21 cellular contexts compared by ENCODE assay signal in the genomic region with DNA sequence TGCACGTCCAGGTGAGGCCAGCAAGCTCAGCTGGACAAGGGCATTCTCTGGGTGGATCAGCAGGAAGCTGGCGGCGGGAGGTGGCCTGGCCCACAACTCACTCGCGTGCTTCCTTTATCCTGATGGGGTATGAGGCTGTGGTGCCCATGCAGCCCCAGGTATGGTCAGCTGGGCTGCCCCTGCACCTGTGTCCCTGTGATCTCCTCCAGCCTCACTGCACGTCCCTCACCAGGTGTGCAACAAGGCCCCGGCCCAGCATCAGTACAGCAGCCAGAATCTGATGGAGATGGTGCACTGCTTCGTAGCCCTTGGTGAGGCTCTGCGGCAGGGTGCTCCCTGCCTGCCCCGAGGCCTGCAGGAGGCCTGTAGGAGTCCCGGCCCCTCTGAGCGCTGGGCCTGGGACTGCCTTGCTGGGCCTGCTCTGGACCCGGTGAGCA. TPM values are rescaled to one million over a fixed set of nuclear protein-coding genes. Genes with fewer than 3 reads are reported as not detected.
"Had no signal": no experiment of that assay in that cellular context is flagged by ENCODE, and none has a peak within 500 bp of the region (broad histone marks: within the 10 kb centered on the region; RNA-seq: fewer than 3 reads in every experiment).

No MANE protein-coding gene starts in this region.

- H3K27me3 ChIP-seq: pancreas, transverse colon had no signal

- H3K27ac ChIP-seq: dorsolateral prefrontal cortex, gastroesophageal sphincter, pancreas, transverse colon had no signal

- DNase-seq: activated B cell treated with CpG ODN at 0.5 μM for 24 hours; activated CD4-positive, alpha-beta T cell treated with anti-CD3 and anti-CD28 coated beads, Interleukin-2, amount 10 ng/mL, durations not matched to agents 7 days and 5 days; activated naive CD4-positive, alpha-beta T cell treated with anti-CD3 and anti-CD28 coated beads, Interleukin-2, amount 50 U/mL, for 16 hours; activated T-cell treated with anti-CD3 and anti-CD28 coated beads, Interleukin-2, amount 50 U/mL, for 24 hours; dorsolateral prefrontal cortex; kidney glomerular epithelial cell; left ventricle myocardium superior; mesendoderm; stimulated activated CD4-positive, alpha-beta T cell treated with anti-CD3 and anti-CD28 coated beads, Interleukin-15, amount 100 ng/mL, for 24 hours; stimulated activated CD4-positive, alpha-beta T cell treated with anti-CD3 and anti-CD28 coated beads, Interleukin-4, amount 100 ng/mL, for 1 hour; stimulated activated naive CD4-positive, alpha-beta T cell; substantia nigra; transverse colon had no signal

- H3K36me3 ChIP-seq: gastroesophageal sphincter, pancreas, transverse colon had no signal

- ATAC-seq: gastroesophageal sphincter, left ventricle myocardium superior, pancreas had no signal

- H3K4me3 ChIP-seq: dorsolateral prefrontal cortex, gastroesophageal sphincter, pancreas, transverse colon had no signal

- H3K9me3 ChIP-seq: gastroesophageal sphincter, pancreas, transverse colon had no signal

- H3K4me1 ChIP-seq: gastroesophageal sphincter, pancreas, transverse colon had no signal

RNA-seq across cellular contexts. Expression of gene MROH2A, which starts 17.6 kb away (rescaled TPM):
- total RNA-seq: activated B cell treated with CpG ODN at 0.5 μM for 24 hours; activated CD4-positive, alpha-beta T cell treated with anti-CD3 and anti-CD28 coated beads, Interleukin-2, amount 10 ng/mL, durations not matched to agents 7 days and 5 days; astrocyte; bronchial epithelial cell; cerebellum; gastroesophageal sphincter; left ventricle myocardium superior; pancreas; skeletal muscle tissue had no signal
- polyA plus RNA-seq: neural cell, pancreas had no signal

RNA-seq across cellular contexts. Expression of gene UGT1A1, which starts 35.7 kb away (rescaled TPM):
- total RNA-seq: activated B cell treated with CpG ODN at 0.5 μM for 24 hours; activated CD4-positive, alpha-beta T cell treated with anti-CD3 and anti-CD28 coated beads, Interleukin-2, amount 10 ng/mL, durations not matched to agents 7 days and 5 days; astrocyte; cerebellum; dorsolateral prefrontal cortex; left ventricle myocardium superior; SK-MEL-5; skeletal muscle tissue had no signal
- polyA plus RNA-seq: neural cell, pancreas had no signal
